In genomic region chr9:131394464-131395026, GRCh38 we compare ENCODE assay signal across 8 cellular contexts. TPM values are rescaled to one million over a fixed set of nuclear protein-coding genes. Genes with fewer than 3 reads are reported as not detected.
A peak's percentile ranks its signal among the peaks of the same experiment; 100 is the strongest.
DNase-seq lines count a peak whose midpoint lies in the region; ATAC-seq and TF ChIP-seq lines count a peak whose summit lies in the region.

No MANE protein-coding gene starts in this region.

- 0 to 1% methylated on average over 42 to 46 of the region's 61 CpGs for WGBS in mesodermal cell (ENCODE audit: insufficient coverage in 2 of 2), 2 experiments
- WGBS in suprapubic skin: under 1% methylated on average over 23 of the region's 61 CpGs

- H3K36me3 ChIP-seq in HUES6 (ENCODE audit: control insufficient read depth, insufficient read depth, low read length) (peaks cover 6% of the 10 kb centered on the region; the same call in 1 of the 2 replicates), mesodermal cell (ENCODE audit: control insufficient read depth, insufficient read depth, low read length) (peaks cover 18% of the 10 kb centered on the region), suprapubic skin (no peaks in the 10 kb centered on the region)
- H3K36me3 ChIP-seq in effector memory CD4-positive, alpha-beta T cell (ENCODE audit: control insufficient read depth, insufficient read depth, low read length): no peaks in the 10 kb centered on the region

- peak; percentile 31 for ATAC-seq in GM19452 (IDR thresholded peaks at IDR 0.05; ENCODE audit: unreplicated experiment)

- H3K9me3 ChIP-seq in HUES6 (ENCODE audit: control insufficient read depth, insufficient read depth, low read depth, low read length): no peaks in the 10 kb centered on the region
- H3K9me3 ChIP-seq in effector memory CD4-positive, alpha-beta T cell (ENCODE audit: control insufficient read depth, low read length): no peaks in the 10 kb centered on the region
- H3K9me3 ChIP-seq in mesodermal cell (ENCODE audit: control insufficient read depth, low read length): no peaks in the 10 kb centered on the region
- H3K9me3 ChIP-seq in suprapubic skin: no peaks in the 10 kb centered on the region

- no peak for TF ChIP-seq EP300 in suprapubic skin (IDR thresholded peaks at IDR 0.05)

- H3K27ac ChIP-seq in HUES6 (ENCODE audit: low read depth, low read length) (peak overlapping the region; percentile 85), mesodermal cell (ENCODE audit: low read depth, low read length, severe bottlenecking) (peak overlapping the region; percentile 89), suprapubic skin (peak overlapping the region; percentile 97)
- peak overlapping the region; percentile 90 for H3K27ac ChIP-seq in effector memory CD4-positive, alpha-beta T cell (ENCODE audit: insufficient read depth, low read length, poor library complexity, severe bottlenecking)

- H3K4me1 ChIP-seq in HUES6 (ENCODE audit: control insufficient read depth, insufficient read depth, low read length): peaks cover 48% of the 10 kb centered on the region
- peaks cover 48% of the 10 kb centered on the region for H3K4me1 ChIP-seq in effector memory CD4-positive, alpha-beta T cell (ENCODE audit: control insufficient read depth, insufficient read depth, low read length, poor library complexity, severe bottlenecking)
- H3K4me1 ChIP-seq in mesodermal cell (ENCODE audit: control insufficient read depth, insufficient read depth, low read length, poor library complexity, severe bottlenecking): peaks cover 28% of the 10 kb centered on the region
- H3K4me1 ChIP-seq in suprapubic skin: peaks cover 58% of the 10 kb centered on the region

- no peak for TF ChIP-seq POLR2A in suprapubic skin (IDR thresholded peaks at IDR 0.05)

- DNase-seq in C1 segment of cervical spinal cord (lab: John Stamatoyannopoulos, UW): peak in 8 of 14 donors; percentile 30 to 66 (median 48)
- DNase-seq in activated CD4-positive, alpha-beta T cell treated with anti-CD3 and anti-CD28 coated beads, Interleukin-2, amount 50 U/mL, for 48 hours: peak; percentile 51
- peak in 2 of 3 donors; percentile 24 to 37 for DNase-seq in effector memory CD4-positive, alpha-beta T cell
- peak in 1 of 2 donors; percentile 72 for DNase-seq in suprapubic skin (ENCODE audit: low spot score in 2 of 2)
- DNase-seq in Ammon's horn (ENCODE audit: low spot score): no peak

- no peak for TF ChIP-seq CTCF in suprapubic skin (IDR thresholded peaks at IDR 0.05)

- peak overlapping the region; percentile 88 for H3K9ac ChIP-seq in HUES6 (ENCODE audit: low read length)

- H3K27me3 ChIP-seq in HUES6 (ENCODE audit: control insufficient read depth, insufficient read depth, low read length) (no peaks in the 10 kb centered on the region), suprapubic skin (no peaks in the 10 kb centered on the region)
- no peaks in the 10 kb centered on the region for H3K27me3 ChIP-seq in effector memory CD4-positive, alpha-beta T cell (replicated peaks; ENCODE audit: control insufficient read depth, insufficient read depth, low read length, poor library complexity, severe bottlenecking)

- H3K4me3 ChIP-seq in HUES6 (ENCODE audit: low read depth, low read length) (peak overlapping the region; percentile 81), mesodermal cell (ENCODE audit: extremely low read depth, insufficient read depth, low read length, poor library complexity, severe bottlenecking) (peak overlapping the region; percentile 80), suprapubic skin (peak overlapping the region; percentile 82)
- H3K4me3 ChIP-seq in effector memory CD4-positive, alpha-beta T cell (ENCODE audit: insufficient read depth, low read depth, low read length, poor library complexity, severe bottlenecking): peak overlapping the region; percentile 56

RNA-seq across cellular contexts. Expression of gene PRRC2B, which starts 0.7 kb away (rescaled TPM):
- polyA plus RNA-seq in mesodermal cell (2013, experiment 1 of 2): 146 TPM
- polyA plus RNA-seq in mesodermal cell (2013, experiment 2 of 2): 117 TPM
- 100 to 1,000 TPM; 153 to 286 (median 240) TPM for total RNA-seq in suprapubic skin
